In the genomic region with DNA sequence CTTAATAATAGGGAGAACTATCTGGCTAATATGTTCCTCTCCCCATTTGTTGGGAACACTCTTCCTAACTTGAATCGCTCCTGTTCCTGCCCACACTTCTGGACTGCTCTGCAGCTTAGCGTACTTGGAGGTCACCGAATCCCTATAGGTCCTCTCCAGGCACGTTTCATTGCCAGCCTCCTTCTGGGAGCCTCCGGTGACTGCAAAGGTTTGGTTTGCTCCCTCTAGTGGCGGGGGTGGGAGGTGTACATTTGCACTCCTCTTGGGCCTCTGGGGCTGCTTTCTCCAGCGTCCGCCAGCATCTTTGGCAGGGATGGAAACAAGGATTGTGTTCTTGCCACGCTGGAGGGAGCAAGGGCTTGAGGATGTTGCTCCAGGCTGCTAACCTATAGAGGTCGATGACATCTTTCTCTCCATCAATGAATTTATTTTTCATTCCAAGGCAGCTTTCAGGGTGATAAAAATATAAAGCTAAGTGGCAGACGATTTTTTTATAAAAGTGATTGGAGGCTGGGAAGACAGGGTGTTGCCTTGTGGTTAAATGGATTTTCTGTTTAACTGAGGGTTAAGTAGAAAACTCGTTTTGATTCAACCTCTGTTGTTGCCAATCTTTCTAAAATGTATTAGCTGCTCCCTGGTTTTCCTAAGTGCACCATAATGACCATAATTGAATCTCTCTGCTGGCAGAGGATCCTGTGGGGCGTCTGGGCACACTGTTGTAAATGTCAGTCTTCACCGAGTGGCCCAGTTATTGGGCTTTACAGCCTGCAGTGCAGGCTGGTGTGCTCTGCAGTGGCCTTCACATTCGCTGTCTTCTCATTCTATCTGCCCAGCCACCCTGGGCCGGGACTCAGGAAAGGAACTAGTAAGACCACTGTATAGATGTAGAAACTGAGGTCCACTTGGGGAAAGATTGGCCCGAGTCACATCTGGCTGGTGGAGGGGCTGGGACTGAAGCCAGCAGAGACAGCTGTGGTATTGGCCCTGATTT, we compare ENCODE assay signal across 8 cellular contexts. TPM values are rescaled to one million over a fixed set of nuclear protein-coding genes. Genes with fewer than 3 reads are reported as not detected.
A peak's percentile ranks its signal among the peaks of the same experiment; 100 is the strongest.
DNase-seq lines count a peak whose midpoint lies in the region; ATAC-seq and TF ChIP-seq lines count a peak whose summit lies in the region.

No MANE protein-coding gene starts in this region.

- 61 to 70% methylated on average over 12 to 15 of the region's 17 CpGs for WGBS in mesodermal cell (ENCODE audit: insufficient coverage in 2 of 2), 2 experiments

- H3K27ac ChIP-seq in coronary artery = no peak overlapping the region
- peak overlapping the region; percentile 10 for H3K27ac ChIP-seq in mesodermal cell (ENCODE audit: low read depth, low read length, severe bottlenecking)

- peak; percentile 16 for DNase-seq in NK-92 treated with Interleukin-12 subunit alpha and Interleukin-12 subunit beta, amount 100 ng/mL, for 24 hours (lab: John Stamatoyannopoulos, UW)
- DNase-seq in NK-92 (lab: John Stamatoyannopoulos, UW; ENCODE audit: unreplicated experiment) = no peak
- peak; percentile 1 for DNase-seq in NCI-H146 treated with DMSO at 0.1 percent for 48 hours (lab: John Stamatoyannopoulos, UW; ENCODE audit: unreplicated experiment)
- peak; percentile 40 for DNase-seq in activated CD4-positive, CD25-positive, alpha-beta regulatory T cell treated with anti-CD3 and anti-CD28 coated beads, Interleukin-2, amount 50 U/mL, for 72 hours
- peak; percentile 60 for DNase-seq in coronary artery (ENCODE audit: low spot score)
- DNase-seq in stimulated activated CD8-positive, alpha-beta memory T cell treated with anti-CD3 and anti-CD28 coated beads, Interleukin-7, amount 100 ng/mL, for 4 hours (ENCODE audit: low read depth in 2 of 2) = peak; percentile 16 to 26

- H3K4me3 ChIP-seq in coronary artery (no peak overlapping the region), mesodermal cell (ENCODE audit: extremely low read depth, insufficient read depth, low read length, poor library complexity, severe bottlenecking) (no peak overlapping the region)

- H3K4me1 ChIP-seq in mesodermal cell (ENCODE audit: control insufficient read depth, insufficient read depth, low read length, poor library complexity, severe bottlenecking) = peaks cover 5% of the 10 kb centered on the region

- no peak for ATAC-seq in GM21526 (IDR thresholded peaks at IDR 0.05; ENCODE audit: low FRiP score, unreplicated experiment)

- H3K36me3 ChIP-seq in mesodermal cell (ENCODE audit: control insufficient read depth, insufficient read depth, low read length) = peaks cover 15% of the 10 kb centered on the region

- no peaks in the 10 kb centered on the region for H3K9me3 ChIP-seq in mesodermal cell (ENCODE audit: control insufficient read depth, low read length)

- TF ChIP-seq CTCF in coronary artery (IDR thresholded peaks at IDR 0.05) = peak; percentile 33

RNA-seq across cellular contexts. Expression of gene TSPAN18, which starts 48.9 kb away (rescaled TPM):
- polyA plus RNA-seq in mesodermal cell (2013, experiment 1 of 2) = 118 TPM
- 97.8 TPM for polyA plus RNA-seq in mesodermal cell (2013, experiment 2 of 2)
